12 cellular contexts compared by ENCODE assay signal in the genomic region with DNA sequence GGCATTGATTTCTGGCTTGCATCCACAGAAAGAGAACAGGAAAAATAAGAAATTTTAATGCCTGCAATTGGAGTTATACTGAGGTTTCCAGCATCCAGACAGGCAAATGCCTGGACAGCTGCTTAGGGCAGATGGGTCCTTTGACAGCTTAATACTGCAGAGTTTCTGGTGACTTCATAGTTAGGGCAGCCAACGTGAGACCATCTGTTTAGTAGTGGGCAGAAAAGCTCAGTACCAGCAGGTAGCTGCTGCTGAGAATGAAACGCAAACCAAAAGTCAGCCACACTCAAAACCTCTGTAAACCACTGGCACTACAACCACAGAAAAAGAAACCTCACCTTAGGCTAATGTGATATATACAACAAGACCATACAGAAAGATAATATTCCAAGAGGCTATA.
DNase-seq lines count a peak whose midpoint lies in the region; ATAC-seq, FAIRE-seq and TF ChIP-seq lines count a peak whose summit lies in the region.
"Had no signal": no experiment of that assay in that cellular context is flagged by ENCODE, and none has a peak within 500 bp of the region (broad histone marks: within the 10 kb centered on the region; RNA-seq: fewer than 3 reads in every experiment).

No MANE protein-coding gene starts in this region.

- H4K20me1 ChIP-seq in PC-3 (ENCODE audit: low read length): no peaks in the 10 kb centered on the region

- H3K9me2 ChIP-seq in PC-3 (replicated peaks; ENCODE audit: low read length): no peaks in the 10 kb centered on the region

- no peak overlapping the region for H3K9ac ChIP-seq in PC-3 (ENCODE audit: low read length)

- no peak for TF ChIP-seq CTCF in PC-3 (conservative IDR thresholded peaks at IDR 0.05; ENCODE audit: low read depth, low read length)
- TF ChIP-seq CTCF in right lobe of liver (IDR thresholded peaks at IDR 0.05): no peak

- POLR2A ChIA-PET in PC-3 (lab: Charles Lee; ENCODE audit: unreplicated experiment): interaction anchor here (0.6 kb wide), 1 partner anchor 9 kb away, joined by 4 read pairs; no protein-coding TSS in a partner anchor

- H3K79me2 ChIP-seq in PC-3 (ENCODE audit: low read length): no peaks in the 10 kb centered on the region

- H3K27ac ChIP-seq in angular gyrus (ENCODE audit: low read depth, low read length) (peak overlapping the region; percentile 53), PC-3 (ENCODE audit: low read length) (no peak overlapping the region), right lobe of liver (no peak overlapping the region)
- H3K27ac ChIP-seq: thoracic aorta had no signal

- intact Hi-C loops in PC-3 (cut with micrococcal nuclease) (no loop called here), Right ventricle myocardium superior (cut with DNase I) (no loop called here), right lobe of liver (cut with DNase I) (no loop called here)

- H2AFZ ChIP-seq in PC-3 (ENCODE audit: low read length): no peak overlapping the region

- H3K4me1 ChIP-seq in PC-3 (ENCODE audit: insufficient read depth, low read length) (no peaks in the 10 kb centered on the region), right lobe of liver (no peaks in the 10 kb centered on the region)

- DNase-seq in EL (peak; percentile 28), GM19239 (ENCODE audit: insufficient read length, low spot score) (peak; percentile 34), HT1080 (ENCODE audit: low read depth) (peak; percentile 25), PC-3 (no peak), Right ventricle myocardium superior (no peak), right lobe of liver (no peak)
- DNase-seq in stimulated activated CD8-positive, alpha-beta memory T cell treated with anti-CD3 and anti-CD28 coated beads, Interleukin-4, amount 100 ng/mL, for 48 hours: no peak
- DNase-seq: stimulated activated CD4-positive, alpha-beta T cell treated with anti-CD3 and anti-CD28 coated beads, Interleukin-12 subunit alpha, Interleukin-12 subunit beta, amount 100 ng/mL, for 4 hours had no signal

- H3F3A ChIP-seq in PC-3 (ENCODE audit: low read length, unreplicated experiment): no peaks in the 10 kb centered on the region

- H3K9me3 ChIP-seq in PC-3 (ENCODE audit: low read length): no peaks in the 10 kb centered on the region
- no peaks in the 10 kb centered on the region for H3K9me3 ChIP-seq in right lobe of liver
- H3K9me3 ChIP-seq: thoracic aorta had no signal

- H3K4me3 ChIP-seq in PC-3 (ENCODE audit: low read length) (no peak overlapping the region), right lobe of liver (no peak overlapping the region)
- H3K4me3 ChIP-seq: thoracic aorta had no signal

- WGBS in right lobe of liver (ENCODE audit: insufficient coverage, low coverage, low lambda C conversion rate, missing lambda C conversion rate): 94% methylated on average over 2 of the region's 2 CpGs

- H3K36me3 ChIP-seq in PC-3 (ENCODE audit: low read depth, low read length) (no peaks in the 10 kb centered on the region), right lobe of liver (no peaks in the 10 kb centered on the region)

- no TSS peak for BruUV-seq in PC-3 (replicated peaks; lab: Mats Ljungman, UMichigan)

- ATAC-seq in PC-3 (no peak), Right ventricle myocardium superior (ENCODE audit: poor library complexity) (no peak), right lobe of liver (no peak)
- ATAC-seq: HepG2 had no signal

- FAIRE-seq in GM19239 (lab: Jason Lieb, UNC): peak; percentile 84
- FAIRE-seq: endometrium, HepG2 had no signal

- CTCF ChIA-PET in PC-3 (lab: Charles Lee): no interaction called here

- no peaks in the 10 kb centered on the region for H3K27me3 ChIP-seq in PC-3 (ENCODE audit: low read length)
- H3K27me3 ChIP-seq in right lobe of liver: no peaks in the 10 kb centered on the region

- TF ChIP-seq POLR2A in right lobe of liver (IDR thresholded peaks at IDR 0.05): no peak

- no peak overlapping the region for H3K4me2 ChIP-seq in PC-3 (ENCODE audit: low read length)

Comparison
In these comparisons a context has a peak if more than half of its experiments do, and no peak if none do; other contexts are left out.
1. DNase-seq: peak in EL (single experiment), GM19239 (single experiment) and HT1080 (single experiment); none in PC-3 (single experiment), stimulated activated CD8-positive, alpha-beta memory T cell treated with anti-CD3 and anti-CD28 coated beads, Interleukin-4, amount 100 ng/mL, for 48 hours (single experiment), Right ventricle myocardium superior (single experiment) and right lobe of liver (0 of 3).